ENCODE assay signal across 29 cellular contexts in the genomic region with DNA sequence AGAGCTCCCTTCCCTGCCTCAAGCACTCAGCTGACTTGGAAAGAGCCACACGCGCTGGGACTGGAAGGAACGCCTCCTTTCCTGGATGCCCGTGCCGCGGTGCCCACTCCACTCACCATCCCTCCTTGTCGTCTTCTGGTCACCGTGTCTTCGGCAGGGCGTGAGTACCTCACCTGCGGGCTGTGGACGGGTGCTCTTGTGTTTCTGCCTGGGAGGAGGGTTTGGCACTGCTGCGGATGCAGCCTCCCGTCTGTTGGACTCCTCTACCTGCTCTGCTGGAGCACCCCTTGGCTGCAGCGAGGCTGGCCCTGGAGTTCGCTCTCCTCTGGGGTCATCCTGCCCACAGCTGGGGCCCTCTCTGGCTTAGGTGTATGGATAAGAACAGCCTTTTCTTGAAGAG.
A peak's percentile ranks its signal among the peaks of the same experiment; 100 is the strongest.
DNase-seq lines count a peak whose midpoint lies in the region; ATAC-seq and TF ChIP-seq lines count a peak whose summit lies in the region.
"Had no signal": no experiment of that assay in that cellular context is flagged by ENCODE, and none has a peak within 500 bp of the region (broad histone marks: within the 10 kb centered on the region; RNA-seq: fewer than 3 reads in every experiment).

No MANE protein-coding gene starts in this region.

- H3K27me3 Mint-ChIP-seq in activated T-cell treated with anti-CD3 and anti-CD28 coated beads, Interleukin-2, amount 50 U/mL, for 24 hours, result peaks cover 64% of the 10 kb centered on the region
- H3K27me3 Mint-ChIP-seq in chondrocyte (ENCODE audit: low read depth), result no peaks in the 10 kb centered on the region
- no peaks in the 10 kb centered on the region for H3K27me3 Mint-ChIP-seq in osteocyte (ENCODE audit: unreplicated experiment)
- H3K27me3 Mint-ChIP-seq: activated naive CD8-positive, alpha-beta T cell treated with anti-CD3 and anti-CD28 coated beads, Interleukin-2, amount 10 ng/mL, durations not matched to agents 7 days and 5 days had no signal

- no peaks in the 10 kb centered on the region for H3K4me1 ChIP-seq in upper lobe of right lung
- no peaks in the 10 kb centered on the region for H3K4me1 ChIP-seq in gastrocnemius medialis
- H3K4me1 ChIP-seq: ascending aorta, Caco-2, thyroid gland had no signal

- H3K4me1 Mint-ChIP-seq in activated T-cell treated with anti-CD3 and anti-CD28 coated beads, Interleukin-2, amount 50 U/mL, for 24 hours (ENCODE audit: low read depth), result no peaks in the 10 kb centered on the region
- H3K4me1 Mint-ChIP-seq in chondrocyte (ENCODE audit: low read depth), result no peaks in the 10 kb centered on the region
- H3K4me1 Mint-ChIP-seq in osteocyte (ENCODE audit: unreplicated experiment), result no peaks in the 10 kb centered on the region
- H3K4me1 Mint-ChIP-seq: activated naive CD8-positive, alpha-beta T cell treated with anti-CD3 and anti-CD28 coated beads, Interleukin-2, amount 10 ng/mL, durations not matched to agents 7 days and 5 days had no signal

- intact Hi-C loops in upper lobe of right lung (cut with DNase I) (no loop called here), gastrocnemius medialis (cut with DNase I; ENCODE audit: low total_unique reads) (no loop called here)

- H3K9me3 ChIP-seq in upper lobe of right lung (no peaks in the 10 kb centered on the region), gastrocnemius medialis (no peaks in the 10 kb centered on the region)
- H3K9me3 ChIP-seq: ascending aorta, SK-N-SH, thyroid gland had no signal

- H3K4me3 Mint-ChIP-seq in activated T-cell treated with anti-CD3 and anti-CD28 coated beads, Interleukin-2, amount 50 U/mL, for 24 hours, result no peak overlapping the region
- no peak overlapping the region for H3K4me3 Mint-ChIP-seq in chondrocyte (ENCODE audit: unreplicated experiment)
- H3K4me3 Mint-ChIP-seq in osteocyte (ENCODE audit: unreplicated experiment), result no peak overlapping the region
- H3K4me3 Mint-ChIP-seq: activated CD4-positive, alpha-beta memory T cell treated with anti-CD3 and anti-CD28 coated beads for 36 hours; activated naive CD8-positive, alpha-beta T cell treated with anti-CD3 and anti-CD28 coated beads, Interleukin-2, amount 10 ng/mL, durations not matched to agents 7 days and 5 days; nephron; T-helper 1 cell treated with Interleukin-12 subunit alpha and Interleukin-12 subunit beta and Interleukin-4 antibody, amounts not matched to agents 30 μg/mL and 1 μg/mL, for 36 hours had no signal

- H3K4me3 ChIP-seq in upper lobe of right lung (no peak overlapping the region), gastrocnemius medialis (no peak overlapping the region)
- H3K4me3 ChIP-seq: ascending aorta, coronary artery, thyroid gland had no signal

- no peaks in the 10 kb centered on the region for H3K36me3 Mint-ChIP-seq in activated T-cell treated with anti-CD3 and anti-CD28 coated beads, Interleukin-2, amount 50 U/mL, for 24 hours (ENCODE audit: low read depth)
- H3K36me3 Mint-ChIP-seq in chondrocyte (ENCODE audit: low read depth) (peaks cover 1% of the 10 kb centered on the region), osteocyte (ENCODE audit: unreplicated experiment) (no peaks in the 10 kb centered on the region)
- H3K36me3 Mint-ChIP-seq: activated naive CD8-positive, alpha-beta T cell treated with anti-CD3 and anti-CD28 coated beads, Interleukin-2, amount 10 ng/mL, durations not matched to agents 7 days and 5 days had no signal

- peaks cover 4% of the 10 kb centered on the region for H3K9me3 Mint-ChIP-seq in activated T-cell treated with anti-CD3 and anti-CD28 coated beads, Interleukin-2, amount 50 U/mL, for 24 hours
- H3K9me3 Mint-ChIP-seq in chondrocyte (ENCODE audit: low read depth) (peaks cover 52% of the 10 kb centered on the region), osteocyte (ENCODE audit: unreplicated experiment) (peaks cover 42% of the 10 kb centered on the region)

- TF ChIP-seq CTCF in chondrocyte (IDR thresholded peaks at IDR 0.05) (no peak), osteocyte (IDR thresholded peaks at IDR 0.05) (no peak), upper lobe of right lung (IDR thresholded peaks at IDR 0.05) (no peak), gastrocnemius medialis (IDR thresholded peaks at IDR 0.05 in 4 of 5, conservative IDR thresholded peaks at IDR 0.05 in 1 of 5) (no peak)

- in situ Hi-C loops in gastrocnemius medialis (cut with MboI; ENCODE audit: low sequenced_read_pairs in 4 of 4), result no loop called here

- H3K27ac Mint-ChIP-seq in activated T-cell treated with anti-CD3 and anti-CD28 coated beads, Interleukin-2, amount 50 U/mL, for 24 hours, result no peak overlapping the region
- H3K27ac Mint-ChIP-seq in chondrocyte (ENCODE audit: unreplicated experiment), result no peak overlapping the region
- H3K27ac Mint-ChIP-seq in osteocyte (ENCODE audit: unreplicated experiment), result no peak overlapping the region
- H3K27ac Mint-ChIP-seq: activated CD4-positive, alpha-beta memory T cell treated with anti-CD3 and anti-CD28 coated beads for 36 hours; activated naive CD8-positive, alpha-beta T cell treated with anti-CD3 and anti-CD28 coated beads, Interleukin-2, amount 10 ng/mL, durations not matched to agents 7 days and 5 days; nephron; T-helper 1 cell treated with Interleukin-12 subunit alpha and Interleukin-12 subunit beta and Interleukin-4 antibody, amounts not matched to agents 30 μg/mL and 1 μg/mL, for 36 hours had no signal

- no peak for TF ChIP-seq POLR2A in gastrocnemius medialis (IDR thresholded peaks at IDR 0.05)

- H3K27ac ChIP-seq in upper lobe of right lung (no peak overlapping the region), gastrocnemius medialis (no peak overlapping the region)
- H3K27ac ChIP-seq: ascending aorta, C4-2B, coronary artery, HL-60, thyroid gland had no signal

- H3K27me3 ChIP-seq in upper lobe of right lung (no peaks in the 10 kb centered on the region), gastrocnemius medialis (peaks cover 0 to 3% (median 0%) of the 10 kb centered on the region in 3 donors)
- H3K27me3 ChIP-seq: ascending aorta, thyroid gland had no signal

- ATAC-seq in upper lobe of right lung, result no peak
- ATAC-seq in gastrocnemius medialis, result no peak
- ATAC-seq in HG02623 (IDR thresholded peaks at IDR 0.05; ENCODE audit: unreplicated experiment), result no peak
- ATAC-seq: activated CD4-positive, CD25-positive, alpha-beta regulatory T cell treated with anti-CD3 and anti-CD28 coated beads, Interleukin-2, amount 50 U/mL, for 24 hours; stimulated activated naive CD8-positive, alpha-beta T cell treated with anti-CD3 and anti-CD28 coated beads, Interleukin-15, Interleukin-2, amounts not matched to agents 100 U/mL and 50 U/mL, for 24 hours had no signal

- peak; percentile 5 for DNase-seq in activated T-cell treated with anti-CD3 and anti-CD28 coated beads, Interleukin-2, amount 50 U/mL, for 24 hours
- DNase-seq in activated T-cell treated with anti-CD3 and anti-CD28 coated beads, Interleukin-2, amount 50 U/mL, for 1 hour, result no peak
- DNase-seq in chondrocyte (ENCODE audit: low spot score) (peak; percentile 83), osteocyte (ENCODE audit: extremely low spot score, unreplicated experiment) (peak; percentile 79), upper lobe of right lung (peak; percentile 46), OCI-M2 (lab: John Stamatoyannopoulos, UW; ENCODE audit: unreplicated experiment) (no peak), gastrocnemius medialis (no peak)
- DNase-seq: activated CD4-positive, alpha-beta memory T cell treated with anti-CD3 and anti-CD28 coated beads for 36 hours; activated naive CD8-positive, alpha-beta T cell treated with anti-CD3 and anti-CD28 coated beads, Interleukin-2, amount 10 ng/mL, durations not matched to agents 7 days and 5 days; DMS53; KG1; mammary epithelial cell; NCI-H1105; NCI-H1930; NCI-H2171 treated with DMSO at 0.1 percent for 48 hours; NCI-H524; SK-N-SH; small intestine; stimulated activated naive CD8-positive, alpha-beta T cell treated with anti-CD3 and anti-CD28 coated beads, Interleukin-15, Interleukin-2, amounts not matched to agents 100 U/mL and 50 U/mL, for 24 hours; thyroid gland had no signal

- H3K36me3 ChIP-seq in upper lobe of right lung (no peaks in the 10 kb centered on the region), gastrocnemius medialis (no peaks in the 10 kb centered on the region)
- H3K36me3 ChIP-seq: ascending aorta, thyroid gland had no signal

Comparison
In these comparisons a context has a peak if more than half of its experiments do, and no peak if none do; other contexts are left out.
1. DNase-seq: peak in activated T-cell treated with anti-CD3 and anti-CD28 coated beads, Interleukin-2, amount 50 U/mL, for 24 hours (single experiment), chondrocyte (single experiment), osteocyte (single experiment) and upper lobe of right lung (single experiment); none in activated T-cell treated with anti-CD3 and anti-CD28 coated beads, Interleukin-2, amount 50 U/mL, for 1 hour (single experiment), OCI-M2 (single experiment) and gastrocnemius medialis (0 of 2).